Comparison of ENCODE assay signal across 8 cellular contexts in genomic region chr2:101704046-101704466, GRCh38. TPM values are rescaled to one million over a fixed set of nuclear protein-coding genes. Genes with fewer than 3 reads are reported as not detected.
DNase-seq lines count a peak whose midpoint lies in the region; ATAC-seq and TF ChIP-seq lines count a peak whose summit lies in the region.

No MANE protein-coding gene starts in this region.

- intact Hi-C loops in CD4-positive, alpha-beta memory T cell (cut with micrococcal nuclease): loop anchor here (5.0 kb wide), 2 partner anchors 63 to 653 kb away; partner anchors contain the start of gene IL18R1
- intact Hi-C loops in left colon (cut with DNase I, micrococcal nuclease): no loop called here

- H3K27me3 Mint-ChIP-seq in CD4-positive, alpha-beta memory T cell: no peaks in the 10 kb centered on the region

- H3K9me3 Mint-ChIP-seq in CD4-positive, alpha-beta memory T cell: peaks cover 0 to 2% (median 0%) of the 10 kb centered on the region in 8 donors

- CTCF ChIA-PET in CD4-positive, alpha-beta memory T cell (lab: Charles Lee; ENCODE audit: partially characterized antibody): interaction anchor here (3.1 to 6.3 kb wide), 2 partner anchors 14 to 127 kb away, joined by 14 to 37 read pairs; no protein-coding TSS in a partner anchor

- peaks cover 99% of the 10 kb centered on the region for H3K79me2 ChIP-seq in osteoblast (ENCODE audit: insufficient read depth, low read length)

- peak overlapping the region; percentile 38 for H3K4me2 ChIP-seq in osteoblast (ENCODE audit: insufficient read depth, low read length)

- peaks cover 4 to 19% of the 10 kb centered on the region in 2 donors for H3K36me3 Mint-ChIP-seq in CD4-positive, alpha-beta memory T cell

- H3K27ac ChIP-seq in CD4-positive, alpha-beta memory T cell (ENCODE audit: low read depth, low read length): peak overlapping the region; percentile 58
- peak overlapping the region; percentile 79 for H3K27ac ChIP-seq in osteoblast (ENCODE audit: low read depth, low read length)

- no peak for TF ChIP-seq CTCF in osteoblast (IDR thresholded peaks at IDR 0.05; ENCODE audit: extremely low read depth, low read depth, low read length)

- DNase-seq in CD4-positive, alpha-beta memory T cell: peak in 3 of 5 donors; percentile 44 to 45 (median 44)
- DNase-seq in NOMO-1 treated with dmso at 0.1 percent for 144 hours (lab: John Stamatoyannopoulos, UW; ENCODE audit: unreplicated experiment) (peak; percentile 26), epidermal melanocyte (ENCODE audit: insufficient read length, low spot score) (peak; percentile 38), osteoblast (ENCODE audit: insufficient read length, low spot score, missing footprints) (peak; percentile 80), left colon (no peak)

- H3K4me3 ChIP-seq in CD4-positive, alpha-beta memory T cell (ENCODE audit: low read length in 2 of 2): no peak overlapping the region
- H3K4me3 ChIP-seq in osteoblast (ENCODE audit: insufficient read depth, low read length): no peak overlapping the region

- H3K36me3 ChIP-seq in CD4-positive, alpha-beta memory T cell (ENCODE audit: insufficient read depth, low read length): no peaks in the 10 kb centered on the region
- H3K36me3 ChIP-seq in osteoblast (ENCODE audit: insufficient read depth, low read length): peaks cover 21% of the 10 kb centered on the region

- no peak overlapping the region for H2AFZ ChIP-seq in osteoblast (ENCODE audit: low read length)

- no peak for ATAC-seq in HG03460 (IDR thresholded peaks at IDR 0.05; ENCODE audit: unreplicated experiment)
- no peak for ATAC-seq in HG03039 (IDR thresholded peaks at IDR 0.05; ENCODE audit: unreplicated experiment)
- no peak for ATAC-seq in GM19328 (IDR thresholded peaks at IDR 0.05; ENCODE audit: unreplicated experiment)
- ATAC-seq in left colon: no peak

- H3K4me1 ChIP-seq in CD4-positive, alpha-beta memory T cell (ENCODE audit: insufficient read depth, low read length): peaks cover 95% of the 10 kb centered on the region
- H3K4me1 ChIP-seq in osteoblast (ENCODE audit: insufficient read depth, low read length): peaks cover 54% of the 10 kb centered on the region

- peaks cover 21% of the 10 kb centered on the region for H4K20me1 ChIP-seq in osteoblast (ENCODE audit: insufficient read depth, low read length)

- H3K27me3 ChIP-seq in CD4-positive, alpha-beta memory T cell (ENCODE audit: insufficient read depth, low read length): no peaks in the 10 kb centered on the region
- H3K27me3 ChIP-seq in osteoblast (ENCODE audit: insufficient read depth, low read length): no peaks in the 10 kb centered on the region

- peak overlapping the region; percentile 90 to 99 (median 96) for H3K27ac Mint-ChIP-seq in CD4-positive, alpha-beta memory T cell

- H3K4me1 Mint-ChIP-seq in CD4-positive, alpha-beta memory T cell: peaks cover 12 to 67% (median 54%) of the 10 kb centered on the region in 4 donors

- no peaks in the 10 kb centered on the region for H3K9me3 ChIP-seq in CD4-positive, alpha-beta memory T cell (ENCODE audit: control insufficient read depth in 1 of 2, low read length in 2 of 2)
- H3K9me3 ChIP-seq in osteoblast (ENCODE audit: low read depth, low read length): no peaks in the 10 kb centered on the region

- peak overlapping the region; percentile 64 to 94 (median 90) for H3K4me3 Mint-ChIP-seq in CD4-positive, alpha-beta memory T cell

- POLR2A ChIA-PET in CD4-positive, alpha-beta memory T cell (lab: Charles Lee; ENCODE audit: partially characterized antibody): interaction anchor here (0.9 to 6.3 kb wide), 7 partner anchors 8 to 1141 kb away, joined by 3 to 81 read pairs (median 5); partner anchors contain the start of genes MAP4K4 and PDCL3

RNA-seq across cellular contexts. Expression of gene MAP4K4, which starts 6.5 kb away (rescaled TPM):
- 100 to 1,000 TPM; 105 to 114 TPM for total RNA-seq in CD4-positive, alpha-beta memory T cell
- polyA plus RNA-seq in CD4-positive, alpha-beta memory T cell: 10 to 100 TPM in 1 of 2 donors, 1 to 10 TPM in 1; 2.4 to 18.9 TPM
- total RNA-seq in osteoblast (231 and 287 TPM in 2 replicates), left colon (10 to 100 TPM; 24.9 to 37.5 TPM)

Comparison
In these comparisons a context has a peak if more than half of its experiments do, and no peak if none do; other contexts are left out.
1. DNase-seq: peak in CD4-positive, alpha-beta memory T cell (3 of 5), NOMO-1 treated with dmso at 0.1 percent for 144 hours (single experiment), epidermal melanocyte (single experiment) and osteoblast (single experiment); none in left colon (0 of 2).